Comparison of ENCODE assay signal across 17 cellular contexts in the genomic region with DNA sequence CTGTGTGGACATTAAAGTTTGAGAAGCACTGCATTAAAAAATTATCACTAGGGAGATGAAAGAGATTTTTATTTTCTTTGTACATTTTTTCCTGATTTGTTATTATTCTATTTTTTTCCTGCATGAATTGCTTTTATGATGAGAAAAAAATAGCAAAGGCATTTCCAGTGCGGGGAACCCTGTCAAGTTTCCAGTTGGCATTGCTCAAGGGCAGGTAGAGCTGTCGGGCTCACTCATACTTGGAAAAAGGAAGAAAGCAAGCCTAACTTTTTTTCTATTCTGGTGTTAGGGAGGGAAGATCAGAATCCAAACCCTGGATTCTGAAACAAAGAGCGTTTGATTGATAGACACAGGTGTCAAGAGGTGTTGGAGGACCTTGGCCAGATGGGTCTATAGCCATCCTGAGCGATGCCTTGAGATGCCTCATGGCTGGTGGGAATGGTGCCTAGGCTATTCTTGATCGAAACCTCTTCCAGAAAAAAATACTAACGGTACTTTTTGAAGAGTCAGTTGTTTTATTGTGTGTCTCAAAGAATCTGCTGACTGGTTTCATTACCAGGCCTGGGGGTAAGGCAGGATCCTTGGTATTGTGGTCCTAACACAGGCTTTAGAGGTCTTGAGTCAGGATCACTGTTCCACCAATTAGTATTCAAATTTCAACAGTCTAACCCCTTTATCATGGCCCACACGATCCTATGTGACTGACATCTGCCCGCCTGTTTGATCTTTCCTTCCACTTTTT. TPM values are rescaled to one million over a fixed set of nuclear protein-coding genes. Genes with fewer than 3 reads are reported as not detected.
DNase-seq lines count a peak whose midpoint lies in the region; ATAC-seq and TF ChIP-seq lines count a peak whose summit lies in the region.
"Had no signal": no experiment of that assay in that cellular context is flagged by ENCODE, and none has a peak within 500 bp of the region (broad histone marks: within the 10 kb centered on the region; RNA-seq: fewer than 3 reads in every experiment).

No MANE protein-coding gene starts in this region.

- H3K4me1 Mint-ChIP-seq in CD14-positive monocyte (peaks cover 71% of the 10 kb centered on the region), naive B cell (peaks cover 63 to 82% (median 79%) of the 10 kb centered on the region in 3 donors)
- peaks cover 53% of the 10 kb centered on the region for H3K4me1 Mint-ChIP-seq in stimulated activated memory B cell treated with anti-CD40 and anti-IgM and Interleukin-4, amounts not matched to agents 10 μg/mL and 1 μg/mL and 100 μg/mL, for 72 hours

- no peaks in the 10 kb centered on the region for H3K9me3 ChIP-seq in OCI-LY7 (ENCODE audit: low read length)
- H3K9me3 ChIP-seq: Caco-2, HAP-1 had no signal

- H3K27ac Mint-ChIP-seq in CD14-positive monocyte = peak overlapping the region in 6 of 7 donors; percentile 30 to 86 (median 63)
- peak overlapping the region; percentile 78 to 91 (median 83) for H3K27ac Mint-ChIP-seq in naive B cell
- H3K27ac Mint-ChIP-seq in stimulated activated memory B cell treated with anti-CD40 and anti-IgM and Interleukin-4, amounts not matched to agents 10 μg/mL and 1 μg/mL and 100 μg/mL, for 72 hours = peak overlapping the region; percentile 17

- H3K27me3 Mint-ChIP-seq in CD14-positive monocyte (ENCODE audit: low read depth in 3 of 3) (peaks cover 0 to 2% (median 0%) of the 10 kb centered on the region in 3 donors), naive B cell (no peaks in the 10 kb centered on the region)
- H3K27me3 Mint-ChIP-seq in stimulated activated memory B cell treated with anti-CD40 and anti-IgM and Interleukin-4, amounts not matched to agents 10 μg/mL and 1 μg/mL and 100 μg/mL, for 72 hours = no peaks in the 10 kb centered on the region
- H3K27me3 Mint-ChIP-seq: CD4-positive, CD25-positive, alpha-beta regulatory T cell had no signal

- H2AFZ ChIP-seq in OCI-LY7 (ENCODE audit: low read length) = no peak overlapping the region

- DNase-seq in CD14-positive monocyte (ENCODE audit: low spot score) = no peak
- DNase-seq in OCI-LY7 (ENCODE audit: low spot score) = no peak
- no peak for DNase-seq in naive B cell
- no peak for DNase-seq in NCI-H1417 (lab: John Stamatoyannopoulos, UW)
- no peak for DNase-seq in NCI-H146 (lab: John Stamatoyannopoulos, UW)
- DNase-seq in SIG-M5 treated with dmso at 0.1 percent for 504 hours (lab: John Stamatoyannopoulos, UW; ENCODE audit: unreplicated experiment) = no peak
- DNase-seq: Caco-2; CD4-positive, CD25-positive, alpha-beta regulatory T cell; DMS53; KG1; NCI-H1436 treated with DMSO at 0.1 percent for 48 hours; NCI-H2081; NCI-H510A; NCI-H82 had no signal

- H3K9me2 ChIP-seq in OCI-LY7 (ENCODE audit: insufficient read depth, low read length) = no peaks in the 10 kb centered on the region

- H3K36me3 Mint-ChIP-seq in CD14-positive monocyte (peaks cover 27 to 28% of the 10 kb centered on the region in 2 donors), naive B cell (peaks cover 10 to 13% of the 10 kb centered on the region in 2 donors)
- peaks cover 33% of the 10 kb centered on the region for H3K36me3 Mint-ChIP-seq in stimulated activated memory B cell treated with anti-CD40 and anti-IgM and Interleukin-4, amounts not matched to agents 10 μg/mL and 1 μg/mL and 100 μg/mL, for 72 hours

- H3K79me2 ChIP-seq in OCI-LY7 (ENCODE audit: insufficient read depth, low read depth, low read length) = no peaks in the 10 kb centered on the region

- H4K20me1 ChIP-seq in OCI-LY7 (ENCODE audit: insufficient read depth, low read length) = no peaks in the 10 kb centered on the region

- CTCF ChIA-PET in OCI-LY7 (lab: Charles Lee; ENCODE audit: unreplicated experiment) = interaction anchor here (0.6 kb wide), 1 partner anchor 797 kb away, joined by 15 read pairs; no protein-coding TSS in a partner anchor

- no peak overlapping the region for H3K27ac ChIP-seq in OCI-LY7 (ENCODE audit: low read depth, low read length, poor library complexity, severe bottlenecking)

- H3K4me2 ChIP-seq in OCI-LY7 (ENCODE audit: low read length) = 0 out of 2 replicates have a peak overlapping the region, but pooled peaks have one; percentile 5

- no peaks in the 10 kb centered on the region for H3K9me3 Mint-ChIP-seq in CD14-positive monocyte
- H3K9me3 Mint-ChIP-seq in naive B cell = no peaks in the 10 kb centered on the region
- no peaks in the 10 kb centered on the region for H3K9me3 Mint-ChIP-seq in stimulated activated memory B cell treated with anti-CD40 and anti-IgM and Interleukin-4, amounts not matched to agents 10 μg/mL and 1 μg/mL and 100 μg/mL, for 72 hours

- H3K4me3 ChIP-seq in OCI-LY7 (ENCODE audit: low read depth, low read length, poor library complexity, severe bottlenecking) = no peak overlapping the region
- H3K4me3 ChIP-seq: HAP-1 had no signal

- H3K4me1 ChIP-seq in OCI-LY7 (ENCODE audit: insufficient read depth, low read length, poor library complexity, severe bottlenecking) = peaks cover 14% of the 10 kb centered on the region
- H3K4me1 ChIP-seq: Caco-2, HAP-1 had no signal

- TF ChIP-seq CTCF in CD14-positive monocyte (IDR thresholded peaks at IDR 0.05) (no peak), OCI-LY7 (conservative IDR thresholded peaks at IDR 0.05; ENCODE audit: low read length) (no peak)

- intact Hi-C loops in CD14-positive monocyte (cut with micrococcal nuclease) (no loop called here), OCI-LY7 (cut with micrococcal nuclease; ENCODE audit: unreplicated experiment) (no loop called here)

- BruUV-seq in OCI-LY7 (replicated peaks; lab: Mats Ljungman, UMichigan) = no TSS peak

- H3K4me3 Mint-ChIP-seq in CD14-positive monocyte (no peak overlapping the region), naive B cell (peak overlapping the region in 7 of 8 donors; percentile 16 to 86 (median 59))
- H3K4me3 Mint-ChIP-seq in stimulated activated memory B cell treated with anti-CD40 and anti-IgM and Interleukin-4, amounts not matched to agents 10 μg/mL and 1 μg/mL and 100 μg/mL, for 72 hours = no peak overlapping the region
- H3K4me3 Mint-ChIP-seq: CD4-positive, CD25-positive, alpha-beta regulatory T cell had no signal

- no peaks in the 10 kb centered on the region for H3K36me3 ChIP-seq in OCI-LY7 (ENCODE audit: insufficient read depth, low read length)
- H3K36me3 ChIP-seq: HAP-1 had no signal

- no peak for ATAC-seq in naive B cell (ENCODE audit: low read depth in 2 of 2)
- ATAC-seq in stimulated activated memory B cell treated with anti-CD40 and anti-IgM and Interleukin-4, amounts not matched to agents 10 μg/mL and 1 μg/mL and 100 μg/mL, for 72 hours = no peak

- POLR2A ChIA-PET in OCI-LY7 (lab: Charles Lee) = interaction anchor here (0.7 kb wide), 1 partner anchor 48 kb away, joined by 5 read pairs; no protein-coding TSS in a partner anchor

RNA-seq across cellular contexts. Expression of a gene that starts 20.1 kb away (rescaled TPM):
- polyA plus RNA-seq in CD14-positive monocyte (10 to 100 TPM; 13.3 to 14.0 TPM), naive B cell (ENCODE audit: low read depth in 6 of 6) (100 to 1,000 TPM in 5 of 6 donors, 10 to 100 TPM in 1; 96.0 to 209 (median 155) TPM)
- 23.6 and 27.0 TPM in 2 replicates for total RNA-seq in OCI-LY7 (2014; rRNA removed; shearing (Covaris generic))
- total RNA-seq in OCI-LY7 (2022) = 37.3 and 40.8 TPM in 2 replicates

RNA-seq across cellular contexts. Expression of a gene that starts 31.6 kb away (rescaled TPM):
- polyA plus RNA-seq in CD14-positive monocyte = under 1 TPM in 1 of 2 donors, not detected in 1; 0.26 TPM
- total RNA-seq in OCI-LY7 (2014; rRNA removed; shearing (Covaris generic)) = 53.4 and 58.2 TPM in 2 replicates
- total RNA-seq in OCI-LY7 (2022) = 33.6 and 38.8 TPM in 2 replicates
- polyA plus RNA-seq in naive B cell (ENCODE audit: low read depth in 6 of 6) = 10 to 100 TPM; 24.0 to 75.8 (median 39.7) TPM
- total RNA-seq: A673; Caco-2; CD4-positive, CD25-positive, alpha-beta regulatory T cell had no signal
- polyA plus RNA-seq: CD4-positive, CD25-positive, alpha-beta regulatory T cell had no signal

RNA-seq across cellular contexts. Expression of a gene that starts 54.8 kb away (rescaled TPM):
- under 1 TPM in 1 of 2 donors, not detected in 1; 0.81 TPM for polyA plus RNA-seq in CD14-positive monocyte
- total RNA-seq in OCI-LY7 (2014; rRNA removed; shearing (Covaris generic)) = 5.7 and 7.5 TPM in 2 replicates
- 30.3 and 35.9 TPM in 2 replicates for total RNA-seq in OCI-LY7 (2022)
- 1 to 10 TPM in 4 of 6 donors, not detected in 2; 1.4 to 8.7 (median 6.1) TPM for polyA plus RNA-seq in naive B cell (ENCODE audit: low read depth in 6 of 6)

Comparison
In these comparisons a context has a peak if more than half of its experiments do, and no peak if none do; other contexts are left out.
1. H3K27ac Mint-ChIP-seq: peak in every context shown above with its lines; median percentile 83 in naive B cell; 63 in CD14-positive monocyte; 17 in stimulated activated memory B cell treated with anti-CD40 and anti-IgM and Interleukin-4, amounts not matched to agents 10 μg/mL and 1 μg/mL and 100 μg/mL, for 72 hours.
2. H3K4me3 Mint-ChIP-seq: peak in naive B cell (7 of 8); none in CD14-positive monocyte (0 of 2) and stimulated activated memory B cell treated with anti-CD40 and anti-IgM and Interleukin-4, amounts not matched to agents 10 μg/mL and 1 μg/mL and 100 μg/mL, for 72 hours (single experiment).
3. RNA of a gene that starts 20.1 kb away (polyA plus RNA-seq): 96.0 to 209 TPM in naive B cell; 13.3 to 14.0 TPM in CD14-positive monocyte; every median in the first group is over 4 times any median in the second.
4. RNA of a gene that starts 31.6 kb away (polyA plus RNA-seq): 24.0 to 75.8 TPM in naive B cell; 0.26 TPM in CD14-positive monocyte; every median in the first group is over 10 times any median in the second.